In genomic region chr18:9174302-9174701, GRCh38 we compare ENCODE assay signal across 17 cellular contexts. TPM values are rescaled to one million over a fixed set of nuclear protein-coding genes. Genes with fewer than 3 reads are reported as not detected.
DNase-seq lines count a peak whose midpoint lies in the region; ATAC-seq, FAIRE-seq and TF ChIP-seq lines count a peak whose summit lies in the region.
"Had no signal": no experiment of that assay in that cellular context is flagged by ENCODE, and none has a peak within 500 bp of the region (broad histone marks: within the 10 kb centered on the region; RNA-seq: fewer than 3 reads in every experiment).

No MANE protein-coding gene starts in this region.

- H4K20me1 ChIP-seq in K562 (replicated peaks; ENCODE audit: control insufficient read depth, insufficient read depth, low read length): no peaks in the 10 kb centered on the region

- no peak for TF ChIP-seq POLR2A in K562 (conservative IDR thresholded peaks at IDR 0.05)

- no peaks in the 10 kb centered on the region for H3K36me3 ChIP-seq in K562 (ENCODE audit: control insufficient read depth, insufficient read depth, low read length)
- H3K36me3 ChIP-seq: adrenal gland, SJCRH30, uterus had no signal

- H3K4me3 Mint-ChIP-seq in activated CD4-positive, alpha-beta T cell treated with anti-CD3 and anti-CD28 coated beads for 36 hours: no peak overlapping the region
- no peak overlapping the region for H3K4me3 Mint-ChIP-seq in natural killer cell

- POLR2A ChIA-PET in activated CD4-positive, alpha-beta T cell treated with anti-CD3 and anti-CD28 coated beads for 36 hours (lab: Charles Lee): interaction anchor here (0.5 kb wide), 1 partner anchor 56 kb away, joined by 3 read pairs; no protein-coding TSS in a partner anchor
- POLR2A ChIA-PET in K562 (lab: Yijun Ruan, JAX): no interaction called here

- H2AFZ ChIP-seq in K562 (ENCODE audit: low read depth, low read length): no peak overlapping the region

- no peak for DNase-seq in activated CD4-positive, alpha-beta T cell treated with anti-CD3 and anti-CD28 coated beads for 36 hours
- no peak for DNase-seq in activated CD4-positive, alpha-beta T cell treated with anti-CD3 and anti-CD28 coated beads, Interleukin-2, amount 50 U/mL, for 1 hour
- DNase-seq in HL-60 (ENCODE audit: low read depth in 1 of 2, low spot score in 1 of 2) (peak; percentile 50 to 64), K562 (ENCODE audit: extremely low read depth in 1 of 4, low spot score in 3 of 4) (no peak), natural killer cell (no peak), GM19239 (ENCODE audit: insufficient read length, low spot score) (no peak), NOMO-1 treated with DMSO at 0.1 percent for 48 hours (lab: John Stamatoyannopoulos, UW; ENCODE audit: unreplicated experiment) (no peak)
- DNase-seq: activated CD4-positive, alpha-beta T cell treated with anti-CD3 and anti-CD28 coated beads for 48 hours; adrenal gland; caudate nucleus; hippocampal formation; NCI-H2029; NCI-H510A; posterior cingulate gyrus; uterus had no signal

- no peak for ATAC-seq in activated CD4-positive, alpha-beta T cell treated with anti-CD3 and anti-CD28 coated beads for 36 hours
- no peak; the same call in 2 of the 3 replicates for ATAC-seq in K562
- peak in 1 of 3 donors; percentile 17 for ATAC-seq in natural killer cell
- ATAC-seq in GM21825 (IDR thresholded peaks at IDR 0.05; ENCODE audit: unreplicated experiment): no peak

- CTCF ChIA-PET in activated CD4-positive, alpha-beta T cell treated with anti-CD3 and anti-CD28 coated beads for 36 hours (lab: Charles Lee): no interaction called here
- CTCF ChIA-PET in K562 (lab: Yijun Ruan, JAX; ENCODE audit: low intra/inter-chr PET ratio): no interaction called here

- H3K27me3 Mint-ChIP-seq in activated CD4-positive, alpha-beta T cell treated with anti-CD3 and anti-CD28 coated beads for 36 hours: no peaks in the 10 kb centered on the region
- H3K27me3 Mint-ChIP-seq in natural killer cell (ENCODE audit: low read depth in 2 of 2): no peaks in the 10 kb centered on the region

- H3K9ac ChIP-seq in K562 (ENCODE audit: insufficient read depth in 1 of 2, low read depth in 2 of 2, low read length in 2 of 2): peak overlapping the region in 1 of 2 experiments; percentile 43; a peak in 1 of 4 replicates

- in situ Hi-C loops in K562 (cut with MboI): no loop called here

- H3K27ac Mint-ChIP-seq in activated CD4-positive, alpha-beta T cell treated with anti-CD3 and anti-CD28 coated beads for 36 hours: peak overlapping the region; percentile 38
- H3K27ac Mint-ChIP-seq in natural killer cell: peak overlapping the region; percentile 7 to 65

- no peak overlapping the region for H3K4me2 ChIP-seq in K562 (ENCODE audit: insufficient read depth, low read length)

- FAIRE-seq in K562 (lab: Jason Lieb, UNC): no peak
- FAIRE-seq in GM19239 (lab: Jason Lieb, UNC): no peak

- peaks cover 6 to 9% of the 10 kb centered on the region in 2 experiments; a peak in 3 of 5 replicates for H3K4me1 ChIP-seq in K562 (replicated peaks in 1 of 2; ENCODE audit: control insufficient read depth in 2 of 2, insufficient read depth in 2 of 2, low read length in 2 of 2)
- H3K4me1 ChIP-seq: uterus had no signal

- TF ChIP-seq EP300 in K562 (IDR thresholded peaks at IDR 0.05; ENCODE audit: low read length): no peak

- H3K27ac ChIP-seq in HL-60 (replicated peaks): peak overlapping the region; percentile 17
- H3K27ac ChIP-seq in K562 (ENCODE audit: extremely low read depth, low read depth, low read length): no peak overlapping the region
- H3K27ac ChIP-seq: adrenal gland, SJCRH30, uterus had no signal

- H3K27me3 ChIP-seq in HL-60 (ENCODE audit: insufficient read depth, poor library complexity, severe bottlenecking) (no peaks in the 10 kb centered on the region), K562 (ENCODE audit: control insufficient read depth in 2 of 2, insufficient read depth in 2 of 2, low read length in 2 of 2) (no peaks in the 10 kb centered on the region)
- H3K27me3 ChIP-seq: adrenal gland, SJCRH30, uterus had no signal

- H3K9me3 ChIP-seq in K562 (replicated peaks; ENCODE audit: control insufficient read depth, insufficient read depth, low read depth, low read length): no peaks in the 10 kb centered on the region
- H3K9me3 ChIP-seq: adrenal gland, SJCRH30, uterus had no signal

- no peak for TF ChIP-seq RAD21 in K562 (CRISPR knock-in tag; conservative IDR thresholded peaks at IDR 0.05 in 1 of 2, IDR thresholded peaks at IDR 0.05 in 1 of 2)

- peaks cover 70% of the 10 kb centered on the region for H3K79me2 ChIP-seq in K562 (ENCODE audit: control insufficient read depth, insufficient read depth, low read length)

- peaks cover 80% of the 10 kb centered on the region for H3K4me1 Mint-ChIP-seq in activated CD4-positive, alpha-beta T cell treated with anti-CD3 and anti-CD28 coated beads for 36 hours
- H3K4me1 Mint-ChIP-seq in natural killer cell: peaks cover 68 to 70% of the 10 kb centered on the region in 2 donors

- peaks cover 8% of the 10 kb centered on the region for H3K9me3 Mint-ChIP-seq in activated CD4-positive, alpha-beta T cell treated with anti-CD3 and anti-CD28 coated beads for 36 hours (ENCODE audit: low read depth)
- no peaks in the 10 kb centered on the region for H3K9me3 Mint-ChIP-seq in natural killer cell

- peaks cover 42% of the 10 kb centered on the region for H3K36me3 Mint-ChIP-seq in activated CD4-positive, alpha-beta T cell treated with anti-CD3 and anti-CD28 coated beads for 36 hours (ENCODE audit: low read depth)
- no peaks in the 10 kb centered on the region for H3K36me3 Mint-ChIP-seq in natural killer cell

- TF ChIP-seq CTCF in HL-60 (IDR thresholded peaks at IDR 0.05; ENCODE audit: insufficient read depth, low read length) (no peak), K562 (IDR thresholded peaks at IDR 0.05 in 2 of 3, conservative IDR thresholded peaks at IDR 0.05 in 1 of 3; ENCODE audit: insufficient read depth in 2 of 3, low read depth in 1 of 3, low read length in 3 of 3) (no peak), natural killer cell (IDR thresholded peaks at IDR 0.05) (no peak)

- H3K4me3 ChIP-seq in HL-60 (replicated peaks; ENCODE audit: insufficient read depth, low read length): no peak overlapping the region
- H3K4me3 ChIP-seq in K562: no peak overlapping the region
- H3K4me3 ChIP-seq: adrenal gland, SJCRH30, uterus had no signal

- BruUV-seq in K562 (replicated peaks; lab: Mats Ljungman, UMichigan): no TSS peak

- intact Hi-C loops in activated CD4-positive, alpha-beta T cell treated with anti-CD3 and anti-CD28 coated beads for 36 hours (cut with DNase I, micrococcal nuclease): no loop called here
- intact Hi-C loops in K562 (cut with micrococcal nuclease): no loop called here
- intact Hi-C loops in natural killer cell (cut with micrococcal nuclease): no loop called here

- 86% methylated on average over 4 of the region's 4 CpGs for WGBS in K562 (ENCODE audit: insufficient coverage, low coverage, missing lambda C conversion rate)

- H3K9me1 ChIP-seq in K562 (ENCODE audit: control insufficient read depth, insufficient read depth, low read length): no peaks in the 10 kb centered on the region

TF ChIP-seq in K562, 482 proteins besides CTCF, POLR2A, EP300 and RAD21:
- TF ChIP-seq CEBPB (tag; IDR thresholded peaks at IDR 0.05): 0 out of 2 replicates have a peak, but pooled peaks have one; percentile 27
- TF ChIP-seq ZFX (CRISPR knock-in tag; IDR thresholded peaks at IDR 0.05): no peak

RNA-seq across cellular contexts. Expression of gene ANKRD12, which starts 37.7 kb away (rescaled TPM):
- 10 to 100 TPM; 57.5 to 96.0 TPM for total RNA-seq in activated CD4-positive, alpha-beta T cell treated with anti-CD3 and anti-CD28 coated beads for 36 hours
- 17.5 and 89.7 TPM in 2 replicates for total RNA-seq in K562 (2011; cell fraction: chromatin; rRNA removed; ENCODE audit: low replicate concordance)
- total RNA-seq in K562 (2011; cell fraction: nucleolus; rRNA removed): 16.0 and 17.8 TPM in 2 replicates
- 20.1 and 30.6 TPM in 2 replicates for total RNA-seq in K562 (2011; cell fraction: nucleoplasm; rRNA removed)
- 15.9 and 24.7 TPM in 2 replicates for total RNA-seq in K562 (2014; rRNA removed)
- 23.6 and 29.9 TPM in 2 replicates for total RNA-seq in K562 (2014; rRNA removed; fragmentation: Illumina TruSeq; extraction: Trizol)
- total RNA-seq in K562 (2015; rRNA removed; fragmentation: Illumina TruSeq; extraction: Trizol): 24.7 and 28.2 TPM in 2 replicates
- total RNA-seq in K562 (2021): 24.2 and 25.4 TPM in 2 replicates
- polyA plus RNA-seq in K562 (2011; rRNA removed): 10.7 and 11.8 TPM in 2 replicates
- 1.3 and 3.0 TPM in 2 replicates for polyA plus RNA-seq in K562 (2011; cell fraction: cytosol; rRNA removed)
- polyA plus RNA-seq in K562 (2011; cell fraction: nucleus; rRNA removed): 18.0 and 18.6 TPM in 2 replicates
- 10.7 and 12.0 TPM in 2 replicates for polyA plus RNA-seq in K562 (2012)
- 9.5 and 16.0 TPM in 2 replicates for polyA plus RNA-seq in K562 (2014; fragmentation: Illumina TruSeq; extraction: Trizol)
- polyA plus RNA-seq in K562 (2014; fragmentation: Nextera tagmentation; extraction: Ambion mirVana): 10 to 100 TPM; 12.3 to 15.7 TPM
- 5.8 and 6.6 TPM in 2 replicates for polyA plus RNA-seq in K562 (2014; rRNA removed)
- 88.7 and 115 TPM in 2 replicates for polyA minus RNA-seq in K562 (2011; rRNA and poly(A)+ RNA removed)
- polyA minus RNA-seq in K562 (2011; cell fraction: cytosol; rRNA and poly(A)+ RNA removed): 21.7 and 26.1 TPM in 2 replicates
- polyA minus RNA-seq in K562 (2011; cell fraction: nucleus; rRNA and poly(A)+ RNA removed): 29.1 and 58.8 TPM in 2 replicates
- total RNA-seq in natural killer cell: 100 to 1,000 TPM; 136 to 148 (median 141) TPM

Comparison
In these comparisons a context has a peak if more than half of its experiments do, and no peak if none do; other contexts are left out.
1. DNase-seq: peak in HL-60 (2 of 2); none in activated CD4-positive, alpha-beta T cell treated with anti-CD3 and anti-CD28 coated beads for 36 hours (single experiment), activated CD4-positive, alpha-beta T cell treated with anti-CD3 and anti-CD28 coated beads, Interleukin-2, amount 50 U/mL, for 1 hour (single experiment), K562 (0 of 4), natural killer cell (single experiment), GM19239 (single experiment) and NOMO-1 treated with DMSO at 0.1 percent for 48 hours (single experiment).